ENCODE assay signal across 8 cellular contexts in genomic region chr7:151086802-151087246, GRCh38. TPM values are rescaled to one million over a fixed set of nuclear protein-coding genes. Genes with fewer than 3 reads are reported as not detected.
DNase-seq lines count a peak whose midpoint lies in the region; ATAC-seq, FAIRE-seq and TF ChIP-seq lines count a peak whose summit lies in the region.

No MANE protein-coding gene starts in this region.

- H3K27me3 ChIP-seq in neural progenitor cell, result peaks cover 21% of the 10 kb centered on the region

- no peak for ATAC-seq in GM21360 (IDR thresholded peaks at IDR 0.05; ENCODE audit: unreplicated experiment)

- no peaks in the 10 kb centered on the region for H3K36me3 ChIP-seq in neural progenitor cell

- peaks cover 20% of the 10 kb centered on the region for H3K27me3 Mint-ChIP-seq in neural progenitor cell (ENCODE audit: insufficient read depth, low read depth)

- H3K27ac Mint-ChIP-seq in neural progenitor cell, result peak overlapping the region; percentile 86

- H3K4me3 Mint-ChIP-seq in neural progenitor cell, result peak overlapping the region; percentile 94

- DNase-seq in stimulated activated CD4-positive, alpha-beta T cell treated with anti-CD3 and anti-CD28 coated beads, Interleukin-1b, Interleukin-23, amount 100 ng/mL, for 48 hours, result peak; percentile 38
- no peak for DNase-seq in stimulated activated CD4-positive, alpha-beta T cell treated with anti-CD3 and anti-CD28 coated beads, Interleukin-12 subunit alpha, Interleukin-12 subunit beta, amount 100 ng/mL, for 4 hours
- peak; percentile 23 for DNase-seq in T-helper 9 cell
- DNase-seq in epithelial cell of prostate (ENCODE audit: low read depth, low spot score), result no peak
- DNase-seq in neural progenitor cell (ENCODE audit: low spot score), result peak; percentile 77
- DNase-seq in HTR-8/SVneo (ENCODE audit: insufficient read length, low spot score), result no peak
- no peak for DNase-seq in GM13977 (ENCODE audit: low spot score)

- H3K9me3 ChIP-seq in neural progenitor cell (ENCODE audit: low read depth), result no peaks in the 10 kb centered on the region

- H4K20me1 ChIP-seq in neural progenitor cell (ENCODE audit: low read depth), result peaks cover 55% of the 10 kb centered on the region

- peak overlapping the region; percentile 88 for H3K4me3 ChIP-seq in neural progenitor cell

- TF ChIP-seq CTCF in neural progenitor cell (IDR thresholded peaks at IDR 0.05) (no peak), GM13977 (IDR thresholded peaks at IDR 0.05; ENCODE audit: extremely low read depth, insufficient read depth, missing control alignments) (no peak)

- H3K9ac ChIP-seq in neural progenitor cell, result peak overlapping the region; percentile 7

- peaks cover 43% of the 10 kb centered on the region for H3K4me1 ChIP-seq in neural progenitor cell

- H3K79me2 ChIP-seq in neural progenitor cell (ENCODE audit: low read depth), result peaks cover 59% of the 10 kb centered on the region

- H3K4me2 ChIP-seq in neural progenitor cell, result peak overlapping the region; percentile 97

- peak overlapping the region; percentile 80 for H3K27ac ChIP-seq in epithelial cell of prostate
- no peak overlapping the region for H3K27ac ChIP-seq in neural progenitor cell

- in situ Hi-C loops in GM13977 (cut with MboI; ENCODE audit: low pct_unique_long_range_greater_than_20kb, low sequenced_read_pairs, unreplicated experiment), result no loop called here

- H3K36me3 Mint-ChIP-seq in neural progenitor cell, result peaks cover 4% of the 10 kb centered on the region

- no peaks in the 10 kb centered on the region for H3K9me3 Mint-ChIP-seq in neural progenitor cell

- FAIRE-seq in HTR-8/SVneo (lab: Jason Lieb, UNC), result no peak

- no peak overlapping the region for H2AFZ ChIP-seq in neural progenitor cell (replicated peaks)

- peaks cover 49% of the 10 kb centered on the region for H3K4me1 Mint-ChIP-seq in neural progenitor cell

- H3F3A ChIP-seq in neural progenitor cell (ENCODE audit: low read depth), result peaks cover 62% of the 10 kb centered on the region

RNA-seq across cellular contexts. Expression of gene AGAP3, which starts 0.5 kb away (rescaled TPM):
- total RNA-seq in neural progenitor cell (ENCODE audit: low replicate concordance), result 38.9 and 73.0 TPM in 2 replicates

RNA-seq across cellular contexts. Expression of gene TMUB1, which starts 3.5 kb away (rescaled TPM):
- total RNA-seq in neural progenitor cell (ENCODE audit: low replicate concordance), result 6.0 and 49.4 TPM in 2 replicates

RNA-seq across cellular contexts. Expression of gene FASTK, which starts 6.2 kb away (rescaled TPM):
- total RNA-seq in neural progenitor cell (ENCODE audit: low replicate concordance), result 22.4 and 71.0 TPM in 2 replicates

RNA-seq across cellular contexts. Expression of gene SLC4A2, which starts 27.4 kb away (rescaled TPM):
- 26.1 and 85.7 TPM in 2 replicates for total RNA-seq in neural progenitor cell (ENCODE audit: low replicate concordance)

RNA-seq across cellular contexts. Expression of gene CDK5, which starts 29.1 kb away (rescaled TPM):
- 8.1 and 10.3 TPM in 2 replicates for total RNA-seq in neural progenitor cell (ENCODE audit: low replicate concordance)

Comparison
In these comparisons a context has a peak if more than half of its experiments do, and no peak if none do; other contexts are left out.
1. DNase-seq: peak in stimulated activated CD4-positive, alpha-beta T cell treated with anti-CD3 and anti-CD28 coated beads, Interleukin-1b, Interleukin-23, amount 100 ng/mL, for 48 hours (single experiment), T-helper 9 cell (single experiment) and neural progenitor cell (single experiment); none in stimulated activated CD4-positive, alpha-beta T cell treated with anti-CD3 and anti-CD28 coated beads, Interleukin-12 subunit alpha, Interleukin-12 subunit beta, amount 100 ng/mL, for 4 hours (single experiment), epithelial cell of prostate (single experiment), HTR-8/SVneo (single experiment) and GM13977 (single experiment).